Comparison of ENCODE assay signal across 8 cellular contexts in genomic region chr14:45253070-45253753, GRCh38. TPM values are rescaled to one million over a fixed set of nuclear protein-coding genes. Genes with fewer than 3 reads are reported as not detected.
DNase-seq lines count a peak whose midpoint lies in the region; ATAC-seq and TF ChIP-seq lines count a peak whose summit lies in the region.

TSS of gene MIS18BP1 (minus strand) at chr14:45253202. CDS start at chr14:45247286, 5,916 bp downstream.

- H3K27me3 ChIP-seq in SK-N-SH (ENCODE audit: insufficient read depth) (no peaks in the 10 kb centered on the region), suprapubic skin (no peaks in the 10 kb centered on the region)

- H3K79me2 ChIP-seq in SK-N-SH (ENCODE audit: insufficient read depth) = peaks cover 47% of the 10 kb centered on the region

- H3K4me2 ChIP-seq in SK-N-SH = peak within 1 kb of the TSS; percentile 70

- TF ChIP-seq RAD21 in SK-N-SH (IDR thresholded peaks at IDR 0.05; ENCODE audit: low read length) = no peak

- POLR2A ChIA-PET in SK-N-SH (lab: Yijun Ruan, JAX) = interaction anchor here (0.6 kb wide), 1 partner anchor 351 kb away, joined by 6 read pairs; no protein-coding TSS in a partner anchor

- 61% methylated on average over 3 of the region's 61 CpGs for WGBS in SK-N-SH (ENCODE audit: low lambda C conversion rate)
- WGBS in suprapubic skin = 2% methylated on average over 37 of the region's 61 CpGs

- peak within 1 kb of the TSS; percentile 73 for H3K9ac ChIP-seq in SK-N-SH

- no peaks in the 10 kb centered on the region; a peak in 2 of 4 replicates for H3K4me1 ChIP-seq in SK-N-SH (ENCODE audit: control insufficient read depth in 1 of 2, insufficient read depth in 2 of 2, low read depth in 1 of 2, low read length in 1 of 2)
- H3K4me1 ChIP-seq in suprapubic skin = peaks cover 27% of the 10 kb centered on the region

- DNase-seq in GM10266 (ENCODE audit: extremely low spot score) (peak; percentile 83), NCI-H1048 (lab: John Stamatoyannopoulos, UW) (peak; percentile 89), SK-N-SH (peak; percentile 84), globus pallidus (ENCODE audit: low spot score) (peak; percentile 92), nucleus accumbens (lab: John Stamatoyannopoulos, UW) (peak; percentile 35 to 96 (median 85)), suprapubic skin (ENCODE audit: low spot score in 2 of 2) (peak; percentile 96 to 98)
- peak; percentile 93 for DNase-seq in activated naive CD4-positive, alpha-beta T cell treated with anti-CD3 and anti-CD28 coated beads, Interleukin-2, amount 50 U/mL, for 16 hours

- H3K4me3 ChIP-seq in SK-N-SH (ENCODE audit: low read depth in 2 of 2, low read length in 1 of 2) (peak within 1 kb of the TSS; percentile 64 to 68), suprapubic skin (peak within 1 kb of the TSS; percentile 75)

- no peak for TF ChIP-seq EP300 in SK-N-SH (IDR thresholded peaks at IDR 0.05; ENCODE audit: borderline replicate concordance in 1 of 2, low read depth in 1 of 2, low read length in 1 of 2)
- peak; percentile 18 for TF ChIP-seq EP300 in suprapubic skin (IDR thresholded peaks at IDR 0.05)

- H3K9me3 ChIP-seq in SK-N-SH = no peaks in the 10 kb centered on the region
- H3K9me3 ChIP-seq in suprapubic skin = peaks cover 5% of the 10 kb centered on the region

- CTCF ChIA-PET in SK-N-SH (lab: Yijun Ruan, JAX) = interaction anchor here (0.5 to 1.7 kb wide), 7 partner anchors 9 to 357 kb away, joined by 3 to 12 read pairs (median 3); partner anchors contain the start of gene FANCM

- H3F3A ChIP-seq in SK-N-SH (replicated peaks; ENCODE audit: insufficient read depth) = no peaks in the 10 kb centered on the region

- H2AFZ ChIP-seq in SK-N-SH (ENCODE audit: low read depth) = peak within 1 kb of the TSS; percentile 88

- peak in 1 of 2 donors; percentile 37 for TF ChIP-seq POLR2A in suprapubic skin (IDR thresholded peaks at IDR 0.05)

- TF ChIP-seq CTCF in GM10266 (IDR thresholded peaks at IDR 0.05; ENCODE audit: control insufficient read depth, insufficient read depth, low read depth, missing control alignments) (peak; percentile 84), SK-N-SH (IDR thresholded peaks at IDR 0.05) (peak; percentile 60), suprapubic skin (IDR thresholded peaks at IDR 0.05) (peak; percentile 14 to 79)

- no peaks in the 10 kb centered on the region for H3K36me3 ChIP-seq in SK-N-SH (replicated peaks in 1 of 2; ENCODE audit: control insufficient read depth in 1 of 2, insufficient read depth in 2 of 2, low read length in 1 of 2)
- no peaks in the 10 kb centered on the region for H3K36me3 ChIP-seq in suprapubic skin

- peak; percentile 80 for ATAC-seq in HG02588 (IDR thresholded peaks at IDR 0.05; ENCODE audit: unreplicated experiment)

- no peaks in the 10 kb centered on the region for H3K9me2 ChIP-seq in SK-N-SH

- H3K27ac ChIP-seq in SK-N-SH (ENCODE audit: low read depth in 2 of 2, low read length in 1 of 2) (peak within 1 kb of the TSS; percentile 62 to 67), suprapubic skin (peak within 1 kb of the TSS; percentile 90)

- H4K20me1 ChIP-seq in SK-N-SH (ENCODE audit: insufficient read depth) = no peaks in the 10 kb centered on the region

TF ChIP-seq in SK-N-SH, 30 proteins besides CTCF, POLR2A, EP300 and RAD21 (continues in another document):
- peak; percentile 27; the same call in 1 of the 2 replicates for TF ChIP-seq TAF1 (IDR thresholded peaks at IDR 0.05; ENCODE audit: borderline replicate concordance, low read depth, low read length)
- TF ChIP-seq YY1 (IDR thresholded peaks at IDR 0.05; ENCODE audit: low read depth) = no peak
- no peak for TF ChIP-seq PBX3 (IDR thresholded peaks at IDR 0.05)
- no peak for TF ChIP-seq FOSL2 (IDR thresholded peaks at IDR 0.05; ENCODE audit: borderline replicate concordance, low read depth)
- no peak for TF ChIP-seq POLR2AphosphoS5 (IDR thresholded peaks at IDR 0.05; ENCODE audit: low read depth, low read length)
- peak; percentile 81; the same call in 1 of the 2 replicates for TF ChIP-seq SIN3A (IDR thresholded peaks at IDR 0.05; ENCODE audit: borderline replicate concordance, low read depth, low read length)
- TF ChIP-seq, protein P1, sequence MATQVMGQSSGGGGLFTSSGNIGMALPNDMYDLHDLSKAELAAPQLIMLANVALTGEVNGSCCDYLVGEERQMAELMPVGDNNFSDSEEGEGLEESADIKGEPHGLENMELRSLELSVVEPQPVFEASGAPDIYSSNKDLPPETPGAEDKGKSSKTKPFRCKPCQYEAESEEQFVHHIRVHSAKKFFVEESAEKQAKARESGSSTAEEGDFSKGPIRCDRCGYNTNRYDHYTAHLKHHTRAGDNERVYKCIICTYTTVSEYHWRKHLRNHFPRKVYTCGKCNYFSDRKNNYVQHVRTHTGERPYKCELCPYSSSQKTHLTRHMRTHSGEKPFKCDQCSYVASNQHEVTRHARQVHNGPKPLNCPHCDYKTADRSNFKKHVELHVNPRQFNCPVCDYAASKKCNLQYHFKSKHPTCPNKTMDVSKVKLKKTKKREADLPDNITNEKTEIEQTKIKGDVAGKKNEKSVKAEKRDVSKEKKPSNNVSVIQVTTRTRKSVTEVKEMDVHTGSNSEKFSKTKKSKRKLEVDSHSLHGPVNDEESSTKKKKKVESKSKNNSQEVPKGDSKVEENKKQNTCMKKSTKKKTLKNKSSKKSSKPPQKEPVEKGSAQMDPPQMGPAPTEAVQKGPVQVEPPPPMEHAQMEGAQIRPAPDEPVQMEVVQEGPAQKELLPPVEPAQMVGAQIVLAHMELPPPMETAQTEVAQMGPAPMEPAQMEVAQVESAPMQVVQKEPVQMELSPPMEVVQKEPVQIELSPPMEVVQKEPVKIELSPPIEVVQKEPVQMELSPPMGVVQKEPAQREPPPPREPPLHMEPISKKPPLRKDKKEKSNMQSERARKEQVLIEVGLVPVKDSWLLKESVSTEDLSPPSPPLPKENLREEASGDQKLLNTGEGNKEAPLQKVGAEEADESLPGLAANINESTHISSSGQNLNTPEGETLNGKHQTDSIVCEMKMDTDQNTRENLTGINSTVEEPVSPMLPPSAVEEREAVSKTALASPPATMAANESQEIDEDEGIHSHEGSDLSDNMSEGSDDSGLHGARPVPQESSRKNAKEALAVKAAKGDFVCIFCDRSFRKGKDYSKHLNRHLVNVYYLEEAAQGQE (IDR thresholded peaks at IDR 0.05; ENCODE audit: low read depth, low read length) = no peak
- peak; percentile 81 for TF ChIP-seq FOXM1 (IDR thresholded peaks at IDR 0.05; ENCODE audit: low read depth)
- TF ChIP-seq, protein P2, sequence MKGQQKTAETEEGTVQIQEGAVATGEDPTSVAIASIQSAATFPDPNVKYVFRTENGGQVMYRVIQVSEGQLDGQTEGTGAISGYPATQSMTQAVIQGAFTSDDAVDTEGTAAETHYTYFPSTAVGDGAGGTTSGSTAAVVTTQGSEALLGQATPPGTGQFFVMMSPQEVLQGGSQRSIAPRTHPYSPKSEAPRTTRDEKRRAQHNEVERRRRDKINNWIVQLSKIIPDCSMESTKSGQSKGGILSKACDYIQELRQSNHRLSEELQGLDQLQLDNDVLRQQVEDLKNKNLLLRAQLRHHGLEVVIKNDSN (IDR thresholded peaks at IDR 0.05; ENCODE audit: borderline replicate concordance, low read depth) = no peak
- TF ChIP-seq SMC3 (IDR thresholded peaks at IDR 0.05; ENCODE audit: low read depth, low read length) = no peak; the same call in 1 of the 2 replicates
- no peak for TF ChIP-seq MEF2A (IDR thresholded peaks at IDR 0.05; ENCODE audit: borderline replicate concordance, low read depth)
- no peak for TF ChIP-seq EZH2phosphoT487 (IDR thresholded peaks at IDR 0.05; ENCODE audit: borderline replicate concordance, low read depth)
- peak; percentile 75 for TF ChIP-seq ELF1 (IDR thresholded peaks at IDR 0.05)
- no peak for TF ChIP-seq RFX5 (IDR thresholded peaks at IDR 0.05; ENCODE audit: low read length)
- TF ChIP-seq NRF1 (IDR thresholded peaks at IDR 0.05; ENCODE audit: low read depth, low read length) = no peak
- TF ChIP-seq JUND (IDR thresholded peaks at IDR 0.05) = no peak
- TF ChIP-seq, protein P3, sequence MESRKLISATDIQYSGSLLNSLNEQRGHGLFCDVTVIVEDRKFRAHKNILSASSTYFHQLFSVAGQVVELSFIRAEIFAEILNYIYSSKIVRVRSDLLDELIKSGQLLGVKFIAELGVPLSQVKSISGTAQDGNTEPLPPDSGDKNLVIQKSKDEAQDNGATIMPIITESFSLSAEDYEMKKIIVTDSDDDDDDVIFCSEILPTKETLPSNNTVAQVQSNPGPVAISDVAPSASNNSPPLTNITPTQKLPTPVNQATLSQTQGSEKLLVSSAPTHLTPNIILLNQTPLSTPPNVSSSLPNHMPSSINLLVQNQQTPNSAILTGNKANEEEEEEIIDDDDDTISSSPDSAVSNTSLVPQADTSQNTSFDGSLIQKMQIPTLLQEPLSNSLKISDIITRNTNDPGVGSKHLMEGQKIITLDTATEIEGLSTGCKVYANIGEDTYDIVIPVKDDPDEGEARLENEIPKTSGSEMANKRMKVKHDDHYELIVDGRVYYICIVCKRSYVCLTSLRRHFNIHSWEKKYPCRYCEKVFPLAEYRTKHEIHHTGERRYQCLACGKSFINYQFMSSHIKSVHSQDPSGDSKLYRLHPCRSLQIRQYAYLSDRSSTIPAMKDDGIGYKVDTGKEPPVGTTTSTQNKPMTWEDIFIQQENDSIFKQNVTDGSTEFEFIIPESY (IDR thresholded peaks at IDR 0.05; ENCODE audit: borderline replicate concordance, low read depth) = no peak
- no peak for TF ChIP-seq NFIC (IDR thresholded peaks at IDR 0.05; ENCODE audit: borderline replicate concordance)
- TF ChIP-seq TCF12 (IDR thresholded peaks at IDR 0.05) = no peak
- TF ChIP-seq, protein P4, sequence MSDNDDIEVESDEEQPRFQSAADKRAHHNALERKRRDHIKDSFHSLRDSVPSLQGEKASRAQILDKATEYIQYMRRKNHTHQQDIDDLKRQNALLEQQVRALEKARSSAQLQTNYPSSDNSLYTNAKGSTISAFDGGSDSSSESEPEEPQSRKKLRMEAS (IDR thresholded peaks at IDR 0.05; ENCODE audit: low read depth) = peak; percentile 77

RNA-seq across cellular contexts. Expression of gene MIS18BP1, which starts in this region (rescaled TPM):
- polyA plus RNA-seq in SK-N-SH (2012; rRNA removed) = 2.6 and 3.0 TPM in 2 replicates
- polyA plus RNA-seq in SK-N-SH (2012; cell fraction: cytosol; rRNA removed) = 3.0 and 3.6 TPM in 2 replicates
- polyA plus RNA-seq in SK-N-SH (2012; cell fraction: nucleus; rRNA removed) = 2.8 and 9.2 TPM in 2 replicates
- total RNA-seq in suprapubic skin = 10 to 100 TPM; 23.7 to 28.6 (median 27.2) TPM

Comparison
In these comparisons a context has a peak if more than half of its experiments do, and no peak if none do; other contexts are left out.
1. Peak in every context shown above with its lines: DNase-seq, ATAC-seq, H3K4me3 ChIP-seq and H3K27ac ChIP-seq.